12 cellular contexts compared by ENCODE assay signal in the genomic region with DNA sequence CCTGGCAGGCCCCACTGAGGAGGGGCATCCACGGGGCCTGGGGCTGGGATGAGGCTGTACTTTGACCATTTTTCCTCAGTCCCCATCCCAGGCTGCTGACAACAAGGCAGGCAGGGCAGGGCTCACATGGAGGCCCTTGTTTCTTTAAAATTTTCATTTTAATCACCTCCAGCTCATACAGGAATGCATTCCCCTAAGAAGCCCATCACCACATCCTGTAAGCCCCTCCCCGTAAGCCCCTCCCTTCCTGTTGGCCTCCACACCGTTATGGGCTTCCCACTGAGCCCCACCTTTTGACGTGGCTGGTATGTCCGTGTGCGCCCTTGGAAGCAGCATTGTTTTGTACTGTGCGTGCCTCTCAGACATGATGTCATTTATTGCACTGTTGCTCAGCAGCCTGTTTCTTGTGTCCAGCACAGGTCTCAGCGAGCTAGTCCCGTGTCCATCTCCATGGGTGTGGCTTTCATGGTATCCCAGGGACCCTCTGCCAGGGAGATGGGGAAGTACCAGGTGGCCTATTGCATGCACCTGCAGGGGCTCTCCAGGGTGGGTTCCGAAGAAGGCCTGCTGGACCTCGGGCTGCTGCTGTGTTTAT. TPM values are rescaled to one million over a fixed set of nuclear protein-coding genes. Genes with fewer than 3 reads are reported as not detected.
DNase-seq lines count a peak whose midpoint lies in the region; ATAC-seq and TF ChIP-seq lines count a peak whose summit lies in the region.
"Had no signal": no experiment of that assay in that cellular context is flagged by ENCODE, and none has a peak within 500 bp of the region (broad histone marks: within the 10 kb centered on the region; RNA-seq: fewer than 3 reads in every experiment).

No MANE protein-coding gene starts in this region.

- DNase-seq in activated T-cell treated with anti-CD3 and anti-CD28 coated beads, Interleukin-2, amount 50 U/mL, for 24 hours: no peak
- DNase-seq in activated T-cell treated with anti-CD3 and anti-CD28 coated beads for 4 hours: no peak
- no peak for DNase-seq in activated CD8-positive, alpha-beta T cell treated with anti-CD3 and anti-CD28 coated beads for 36 hours
- DNase-seq in left ventricle myocardium superior: no peak
- no peak for DNase-seq in stimulated activated naive CD8-positive, alpha-beta T cell treated with anti-CD3 and anti-CD28 coated beads, Interleukin-15, Interleukin-2, amounts not matched to agents 100 U/mL and 50 U/mL, for 24 hours
- no peak for DNase-seq in NCI-H2107 treated with DMSO at 0.1 percent for 48 hours (lab: John Stamatoyannopoulos, UW; ENCODE audit: unreplicated experiment)
- no peak for DNase-seq in HuH-7.5 (ENCODE audit: low spot score)
- no peak for DNase-seq in NCI-H2196 (lab: John Stamatoyannopoulos, UW; ENCODE audit: unreplicated experiment)
- DNase-seq: AML-193, cortex of kidney, SHP77 treated with DMSO at 0.1 percent for 48 hours had no signal

- intact Hi-C loops in activated CD8-positive, alpha-beta T cell treated with anti-CD3 and anti-CD28 coated beads for 36 hours (cut with micrococcal nuclease): no loop called here
- intact Hi-C loops in left ventricle myocardium superior (cut with micrococcal nuclease): no loop called here

- H3K27ac Mint-ChIP-seq in activated T-cell treated with anti-CD3 and anti-CD28 coated beads, Interleukin-2, amount 50 U/mL, for 24 hours: peak overlapping the region; percentile 71
- no peak overlapping the region for H3K27ac Mint-ChIP-seq in activated CD8-positive, alpha-beta T cell treated with anti-CD3 and anti-CD28 coated beads for 36 hours
- H3K27ac Mint-ChIP-seq: stimulated activated memory B cell treated with anti-CD40 and anti-IgM and Interleukin-4, amounts not matched to agents 10 μg/mL and 1 μg/mL and 100 μg/mL, for 72 hours had no signal

- TF ChIP-seq CTCF in activated CD8-positive, alpha-beta T cell treated with anti-CD3 and anti-CD28 coated beads for 36 hours (IDR thresholded peaks at IDR 0.05): no peak

- no peaks in the 10 kb centered on the region for H3K27me3 Mint-ChIP-seq in activated T-cell treated with anti-CD3 and anti-CD28 coated beads, Interleukin-2, amount 50 U/mL, for 24 hours
- H3K27me3 Mint-ChIP-seq in activated CD8-positive, alpha-beta T cell treated with anti-CD3 and anti-CD28 coated beads for 36 hours: no peaks in the 10 kb centered on the region
- H3K27me3 Mint-ChIP-seq: stimulated activated memory B cell treated with anti-CD40 and anti-IgM and Interleukin-4, amounts not matched to agents 10 μg/mL and 1 μg/mL and 100 μg/mL, for 72 hours had no signal

- CTCF ChIA-PET in activated CD8-positive, alpha-beta T cell treated with anti-CD3 and anti-CD28 coated beads for 36 hours (lab: Charles Lee): no interaction called here

- H3K36me3 Mint-ChIP-seq in activated T-cell treated with anti-CD3 and anti-CD28 coated beads, Interleukin-2, amount 50 U/mL, for 24 hours (ENCODE audit: low read depth): peaks cover 6% of the 10 kb centered on the region
- H3K36me3 Mint-ChIP-seq in activated CD8-positive, alpha-beta T cell treated with anti-CD3 and anti-CD28 coated beads for 36 hours (ENCODE audit: low read depth): no peaks in the 10 kb centered on the region

- POLR2A ChIA-PET in activated CD8-positive, alpha-beta T cell treated with anti-CD3 and anti-CD28 coated beads for 36 hours (lab: Charles Lee): interaction anchor here (1.2 kb wide), 1 partner anchor 9 kb away, joined by 4 read pairs; no protein-coding TSS in a partner anchor

- peak; percentile 47 for ATAC-seq in activated CD8-positive, alpha-beta T cell treated with anti-CD3 and anti-CD28 coated beads for 36 hours
- ATAC-seq in left ventricle myocardium superior: peak; percentile 55
- peak; percentile 15 for ATAC-seq in stimulated activated naive CD8-positive, alpha-beta T cell treated with anti-CD3 and anti-CD28 coated beads, Interleukin-15, Interleukin-2, amounts not matched to agents 100 U/mL and 50 U/mL, for 24 hours
- ATAC-seq: stimulated activated memory B cell treated with anti-CD40 and anti-IgM and Interleukin-4, amounts not matched to agents 10 μg/mL and 1 μg/mL and 100 μg/mL, for 72 hours had no signal

- peaks cover 64% of the 10 kb centered on the region for H3K4me1 Mint-ChIP-seq in activated T-cell treated with anti-CD3 and anti-CD28 coated beads, Interleukin-2, amount 50 U/mL, for 24 hours (ENCODE audit: low read depth)
- peaks cover 56% of the 10 kb centered on the region for H3K4me1 Mint-ChIP-seq in activated CD8-positive, alpha-beta T cell treated with anti-CD3 and anti-CD28 coated beads for 36 hours (ENCODE audit: low read depth)

- no peaks in the 10 kb centered on the region for H3K9me3 Mint-ChIP-seq in activated T-cell treated with anti-CD3 and anti-CD28 coated beads, Interleukin-2, amount 50 U/mL, for 24 hours
- no peaks in the 10 kb centered on the region for H3K9me3 Mint-ChIP-seq in activated CD8-positive, alpha-beta T cell treated with anti-CD3 and anti-CD28 coated beads for 36 hours
- H3K9me3 Mint-ChIP-seq: stimulated activated memory B cell treated with anti-CD40 and anti-IgM and Interleukin-4, amounts not matched to agents 10 μg/mL and 1 μg/mL and 100 μg/mL, for 72 hours had no signal

- no peak overlapping the region for H3K4me3 Mint-ChIP-seq in activated T-cell treated with anti-CD3 and anti-CD28 coated beads, Interleukin-2, amount 50 U/mL, for 24 hours
- H3K4me3 Mint-ChIP-seq in activated CD8-positive, alpha-beta T cell treated with anti-CD3 and anti-CD28 coated beads for 36 hours: no peak overlapping the region
- H3K4me3 Mint-ChIP-seq: stimulated activated memory B cell treated with anti-CD40 and anti-IgM and Interleukin-4, amounts not matched to agents 10 μg/mL and 1 μg/mL and 100 μg/mL, for 72 hours had no signal

RNA-seq across cellular contexts. Expression of gene PHF2, which starts 22.4 kb away (rescaled TPM):
- 10 to 100 TPM; 12.9 to 13.1 TPM for total RNA-seq in activated CD8-positive, alpha-beta T cell treated with anti-CD3 and anti-CD28 coated beads for 36 hours
- total RNA-seq in left ventricle myocardium superior: 32.0 TPM
